ENCODE assay signal across 20 cellular contexts in the genomic region with DNA sequence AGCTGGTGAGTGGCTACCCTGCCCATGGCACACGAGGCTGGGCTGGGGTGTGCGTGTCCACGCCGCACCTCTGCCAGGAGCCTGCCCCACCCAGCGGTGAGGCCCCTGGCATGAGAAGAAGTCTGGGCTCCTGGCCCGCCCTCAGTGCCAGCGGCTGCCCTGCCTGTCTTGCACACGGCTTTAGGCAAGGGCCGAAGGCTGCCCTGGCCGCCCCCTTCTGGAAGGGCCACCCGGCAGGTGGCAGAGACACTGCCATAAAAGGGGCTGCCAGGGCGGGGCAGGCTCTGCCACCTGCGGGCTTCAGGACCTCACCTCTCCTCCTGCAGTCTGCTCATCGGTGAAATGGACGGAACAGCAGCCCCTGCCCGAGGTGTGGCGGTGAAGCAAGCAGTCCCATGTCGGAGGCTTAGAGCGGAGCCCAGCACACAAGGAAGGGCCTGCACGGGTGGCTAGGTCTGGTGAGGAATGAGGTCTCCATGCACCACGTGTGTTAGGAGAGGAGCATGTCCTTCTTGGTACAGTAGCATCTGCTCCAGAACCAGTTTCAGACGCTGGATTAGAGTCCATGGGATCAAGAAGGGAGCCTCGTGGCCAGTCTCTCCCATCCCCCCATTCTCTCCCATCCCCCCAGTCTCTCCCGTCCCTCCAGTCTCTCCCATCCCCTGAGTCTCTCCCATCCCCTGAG. TPM values are rescaled to one million over a fixed set of nuclear protein-coding genes. Genes with fewer than 3 reads are reported as not detected.
DNase-seq lines count a peak whose midpoint lies in the region; ATAC-seq, FAIRE-seq and TF ChIP-seq lines count a peak whose summit lies in the region.
"Had no signal": no experiment of that assay in that cellular context is flagged by ENCODE, and none has a peak within 500 bp of the region (broad histone marks: within the 10 kb centered on the region; RNA-seq: fewer than 3 reads in every experiment).

No MANE protein-coding gene starts in this region.

- DNase-seq in DMS53 (lab: John Stamatoyannopoulos, UW) (peak; percentile 50), DMS53 treated with DMSO at 0.1 percent for 48 hours (lab: John Stamatoyannopoulos, UW; ENCODE audit: unreplicated experiment) (no peak), A549 (ENCODE audit: low read depth in 1 of 2, low spot score in 1 of 2) (peak in 1 of 2 experiments; percentile 29), Panc1 (ENCODE audit: low read depth, low spot score) (no peak), DMS79 treated with DMSO at 0.1 percent for 48 hours (lab: John Stamatoyannopoulos, UW) (no peak), NCI-H146 (lab: John Stamatoyannopoulos, UW) (no peak)
- DNase-seq in naive thymus-derived CD4-positive, alpha-beta T cell, result no peak
- DNase-seq in activated naive CD8-positive, alpha-beta T cell treated with anti-CD3 and anti-CD28 coated beads, Interleukin-2, amount 50 U/mL, for 24 hours, result no peak
- DNase-seq: 8988T, KG1, NCI-H1092, NCI-H1694, NCI-H446, NCI-H748 treated with DMSO at 0.1 percent for 48 hours had no signal

- FAIRE-seq in A549 (lab: Jason Lieb, UNC), result no peak
- FAIRE-seq: GM12878, GM18507 had no signal

- H3K9me3 Mint-ChIP-seq in naive thymus-derived CD4-positive, alpha-beta T cell, result peaks cover 0 to 1% (median 0%) of the 10 kb centered on the region in 11 donors
- H3K9me3 Mint-ChIP-seq in activated naive CD8-positive, alpha-beta T cell treated with anti-CD3 and anti-CD28 coated beads, Interleukin-2, amount 50 U/mL, for 24 hours, result no peaks in the 10 kb centered on the region

- no peak for TF ChIP-seq EP300 in A549 (IDR thresholded peaks at IDR 0.05)

- H3K36me3 Mint-ChIP-seq in naive thymus-derived CD4-positive, alpha-beta T cell, result no peaks in the 10 kb centered on the region
- no peaks in the 10 kb centered on the region for H3K36me3 Mint-ChIP-seq in activated naive CD8-positive, alpha-beta T cell treated with anti-CD3 and anti-CD28 coated beads, Interleukin-2, amount 50 U/mL, for 24 hours (ENCODE audit: low read depth)

- H3K9me3 ChIP-seq in A549, result no peaks in the 10 kb centered on the region
- no peaks in the 10 kb centered on the region for H3K9me3 ChIP-seq in Panc1 (ENCODE audit: control insufficient read depth, insufficient read depth, low read depth, low read length)
- no peaks in the 10 kb centered on the region for H3K9me3 ChIP-seq in naive thymus-derived CD4-positive, alpha-beta T cell (ENCODE audit: control insufficient read depth in 2 of 3, low read length in 3 of 3)
- H3K9me3 ChIP-seq: BLaER1 treated with 17β-estradiol and CSF1 and Interleukin-3, amounts not matched to agents 10 nM and 100 nM had no signal

- H3K4me2 ChIP-seq in A549, result no peak overlapping the region
- H3K4me2 ChIP-seq: BLaER1 treated with 17β-estradiol and CSF1 and Interleukin-3, amounts not matched to agents 10 nM and 100 nM had no signal

- POLR2A ChIA-PET in A549 (lab: Yijun Ruan, JAX) (no interaction called here), Panc1 (lab: Charles Lee) (no interaction called here)
- POLR2A ChIA-PET in naive thymus-derived CD4-positive, alpha-beta T cell (lab: Charles Lee), result interaction anchor here (0.6 kb wide), 1 partner anchor 34 kb away, joined by 3 read pairs; no protein-coding TSS in a partner anchor

- no peak overlapping the region for H3K27ac ChIP-seq in A549
- H3K27ac ChIP-seq in Panc1 (ENCODE audit: low read length), result no peak overlapping the region
- no peak overlapping the region for H3K27ac ChIP-seq in naive thymus-derived CD4-positive, alpha-beta T cell (ENCODE audit: low read depth, low read length)
- H3K27ac ChIP-seq: BLaER1 treated with 17β-estradiol and CSF1 and Interleukin-3, amounts not matched to agents 10 nM and 100 nM had no signal

- no peak for TF ChIP-seq CTCF in A549 (IDR thresholded peaks at IDR 0.05)
- TF ChIP-seq CTCF in Panc1 (IDR thresholded peaks at IDR 0.05), result no peak

- ATAC-seq in A549 (peak; percentile 14 to 42; a peak in 3 of 6 replicates), Panc1 (peak; percentile 27)
- ATAC-seq in naive thymus-derived CD4-positive, alpha-beta T cell, result peak; percentile 18
- no peak for ATAC-seq in activated naive CD8-positive, alpha-beta T cell treated with anti-CD3 and anti-CD28 coated beads, Interleukin-2, amount 50 U/mL, for 24 hours
- ATAC-seq: GM12878 had no signal

- in situ Hi-C loops in Panc1 (cut with HindIII; ENCODE audit: low pct_unique_long_range_greater_than_20kb, low sequenced_read_pairs), result no loop called here

- H3K4me1 ChIP-seq in A549, result no peaks in the 10 kb centered on the region
- no peaks in the 10 kb centered on the region for H3K4me1 ChIP-seq in Panc1 (ENCODE audit: control insufficient read depth, insufficient read depth, low read length)
- no peaks in the 10 kb centered on the region for H3K4me1 ChIP-seq in naive thymus-derived CD4-positive, alpha-beta T cell (ENCODE audit: control insufficient read depth in 2 of 2, insufficient read depth in 2 of 2, low read length in 2 of 2)

- no peak for TF ChIP-seq RAD21 in A549 (conservative IDR thresholded peaks at IDR 0.05 in 1 of 2, IDR thresholded peaks at IDR 0.05 in 1 of 2)

- H3K27me3 ChIP-seq in Panc1 (ENCODE audit: control insufficient read depth, insufficient read depth, low read length), result no peaks in the 10 kb centered on the region
- H3K27me3 ChIP-seq in naive thymus-derived CD4-positive, alpha-beta T cell (ENCODE audit: control insufficient read depth in 2 of 2, insufficient read depth in 2 of 2, low read length in 2 of 2), result no peaks in the 10 kb centered on the region

- CTCF ChIA-PET in A549 (lab: Yijun Ruan, JAX) (interaction anchor here (2.1 kb wide), 1 partner anchor 17 kb away, joined by 8 read pairs; no protein-coding TSS in a partner anchor), Panc1 (lab: Charles Lee) (no interaction called here)
- CTCF ChIA-PET in naive thymus-derived CD4-positive, alpha-beta T cell (lab: Charles Lee), result no interaction called here

- H3K27ac Mint-ChIP-seq in naive thymus-derived CD4-positive, alpha-beta T cell, result no peak overlapping the region
- no peak overlapping the region for H3K27ac Mint-ChIP-seq in activated naive CD8-positive, alpha-beta T cell treated with anti-CD3 and anti-CD28 coated beads, Interleukin-2, amount 50 U/mL, for 24 hours

- intact Hi-C loops in Panc1 (cut with micrococcal nuclease; ENCODE audit: unreplicated experiment), result no loop called here
- intact Hi-C loops in naive thymus-derived CD4-positive, alpha-beta T cell (cut with micrococcal nuclease), result no loop called here

- H3K4me3 Mint-ChIP-seq in naive thymus-derived CD4-positive, alpha-beta T cell, result no peak overlapping the region
- no peak overlapping the region for H3K4me3 Mint-ChIP-seq in activated naive CD8-positive, alpha-beta T cell treated with anti-CD3 and anti-CD28 coated beads, Interleukin-2, amount 50 U/mL, for 24 hours

- WGBS in A549 (ENCODE audit: missing lambda C conversion rate), result 59% methylated on average over 14 of the region's 24 CpGs

- H3K4me1 Mint-ChIP-seq in naive thymus-derived CD4-positive, alpha-beta T cell, result no peaks in the 10 kb centered on the region
- no peaks in the 10 kb centered on the region for H3K4me1 Mint-ChIP-seq in activated naive CD8-positive, alpha-beta T cell treated with anti-CD3 and anti-CD28 coated beads, Interleukin-2, amount 50 U/mL, for 24 hours

- TF ChIP-seq POLR2A in A549 (IDR thresholded peaks at IDR 0.05; ENCODE audit: low read length), result no peak

- H3K27me3 Mint-ChIP-seq in naive thymus-derived CD4-positive, alpha-beta T cell, result peaks cover 0 to 10% (median 8%) of the 10 kb centered on the region in 5 donors
- no peaks in the 10 kb centered on the region for H3K27me3 Mint-ChIP-seq in activated naive CD8-positive, alpha-beta T cell treated with anti-CD3 and anti-CD28 coated beads, Interleukin-2, amount 50 U/mL, for 24 hours

- H3K4me3 ChIP-seq in A549 (no peak overlapping the region), Panc1 (ENCODE audit: low read depth in 2 of 2, low read length in 2 of 2) (no peak overlapping the region)
- H3K4me3 ChIP-seq in naive thymus-derived CD4-positive, alpha-beta T cell (ENCODE audit: low read length), result no peak overlapping the region
- H3K4me3 ChIP-seq: BLaER1 treated with 17β-estradiol and CSF1 and Interleukin-3, amounts not matched to agents 10 nM and 100 nM; GM12878 had no signal

- no peaks in the 10 kb centered on the region for H3K36me3 ChIP-seq in Panc1 (ENCODE audit: control insufficient read depth, insufficient read depth, low read length)
- no peaks in the 10 kb centered on the region for H3K36me3 ChIP-seq in naive thymus-derived CD4-positive, alpha-beta T cell (ENCODE audit: control insufficient read depth in 2 of 3, insufficient read depth in 3 of 3, low read length in 3 of 3)
- H3K36me3 ChIP-seq: BLaER1 treated with 17β-estradiol and CSF1 and Interleukin-3, amounts not matched to agents 10 nM and 100 nM had no signal

- no TSS peak for BruUV-seq in Panc1 (replicated peaks; lab: Mats Ljungman, UMichigan)

RNA-seq across cellular contexts. Expression of gene TMEM250, which starts 34.8 kb away (rescaled TPM):
- 13.0 and 15.3 TPM in 2 replicates for polyA plus RNA-seq in A549 (2011; rRNA removed)
- polyA plus RNA-seq in A549 (2012; cell fraction: cytosol; rRNA removed), result 19.7 and 31.3 TPM in 2 replicates
- 34.7 and 47.6 TPM in 2 replicates for polyA plus RNA-seq in A549 (2012; cell fraction: nucleus; rRNA removed)
- 31.4 to 35.2 TPM (median 34.0 TPM) in 3 replicates for polyA plus RNA-seq in A549 (2017; fragmentation: RNase III; extraction: RNeasy Plus Mini Kit Qiagen cat#74134 plus additional on column Dnase treatment)
- polyA minus RNA-seq in A549 (2011; rRNA and poly(A)+ RNA removed), result 16.1 and 19.3 TPM in 2 replicates
- total RNA-seq in Panc1 (2021; ENCODE audit: unreplicated experiment), result 34.0 TPM
- 41.1 TPM for polyA plus RNA-seq in Panc1 (2012; ENCODE audit: insufficient read length)
- total RNA-seq in naive thymus-derived CD4-positive, alpha-beta T cell, result 10 to 100 TPM; 16.4 to 55.3 (median 41.3) TPM
- polyA plus RNA-seq in naive thymus-derived CD4-positive, alpha-beta T cell, result 10 to 100 TPM; 42.2 to 61.8 TPM

RNA-seq across cellular contexts. Expression of gene LHX3, which starts 51.4 kb away (rescaled TPM):
- polyA plus RNA-seq in A549 (2011; rRNA removed) (0.03 and 0.04 TPM in 2 replicates), A549 (2017; fragmentation: RNase III; extraction: RNeasy Plus Mini Kit Qiagen cat#74134 plus additional on column Dnase treatment) (0.03 to 0.04 TPM in 2 of 3 replicates, not detected in the other)
- polyA plus RNA-seq in A549 (2012; cell fraction: cytosol; rRNA removed), result 0.03 TPM in 1 of 2 replicates, not detected in the other
- polyA plus RNA-seq in A549 (2012; cell fraction: nucleus; rRNA removed), result 0.04 and 0.10 TPM in 2 replicates
- not detected in 2 replicates for polyA minus RNA-seq in A549 (2011; rRNA and poly(A)+ RNA removed)
- 0.13 TPM for total RNA-seq in Panc1 (2021; ENCODE audit: unreplicated experiment)
- 0.08 TPM for polyA plus RNA-seq in Panc1 (2012; ENCODE audit: insufficient read length)
- under 1 TPM in 2 of 5 experiments, not detected in 3; 0.15 to 0.21 TPM for total RNA-seq in naive thymus-derived CD4-positive, alpha-beta T cell
- not detected for polyA plus RNA-seq in naive thymus-derived CD4-positive, alpha-beta T cell
- total RNA-seq: G401, GM12878, M059J, RPMI7951 had no signal
- polyA plus RNA-seq: GM12878 had no signal

RNA-seq across cellular contexts. Expression of gene NACC2, which starts 58.4 kb away (rescaled TPM):
- polyA plus RNA-seq in A549 (2011; rRNA removed), result 12.7 and 16.1 TPM in 2 replicates
- 24.7 and 31.7 TPM in 2 replicates for polyA plus RNA-seq in A549 (2012; cell fraction: cytosol; rRNA removed)
- 60.5 and 64.5 TPM in 2 replicates for polyA plus RNA-seq in A549 (2012; cell fraction: nucleus; rRNA removed)
- polyA plus RNA-seq in A549 (2017; fragmentation: RNase III; extraction: RNeasy Plus Mini Kit Qiagen cat#74134 plus additional on column Dnase treatment), result 28.4 to 29.5 TPM (median 29.2 TPM) in 3 replicates
- 16.6 and 18.9 TPM in 2 replicates for polyA minus RNA-seq in A549 (2011; rRNA and poly(A)+ RNA removed)
- total RNA-seq in Panc1 (2021; ENCODE audit: unreplicated experiment), result 62.0 TPM
- 46.2 TPM for polyA plus RNA-seq in Panc1 (2012; ENCODE audit: insufficient read length)
- 10 to 100 TPM in 1 of 5 experiments, 1 to 10 TPM in 4; 2.7 to 17.7 (median 8.2) TPM for total RNA-seq in naive thymus-derived CD4-positive, alpha-beta T cell
- under 1 TPM; 0.92 to 0.97 TPM for polyA plus RNA-seq in naive thymus-derived CD4-positive, alpha-beta T cell
